Comparison of ENCODE assay signal across 24 cellular contexts in genomic region chr5:147200001-147200400, GRCh38. TPM values are rescaled to one million over a fixed set of nuclear protein-coding genes. Genes with fewer than 3 reads are reported as not detected.
"Had no signal": no experiment of that assay in that cellular context is flagged by ENCODE, and none has a peak within 500 bp of the region (broad histone marks: within the 10 kb centered on the region; RNA-seq: fewer than 3 reads in every experiment).

No MANE protein-coding gene starts in this region.

- H3K36me3 ChIP-seq: ascending aorta had no signal

- ATAC-seq: activated naive CD4-positive, alpha-beta T cell treated with anti-CD3 and anti-CD28 coated beads, Interleukin-2, amount 50 U/mL, for 72 hours; activated naive CD8-positive, alpha-beta T cell treated with anti-CD3 and anti-CD28 coated beads, Interleukin-2, amount 50 U/mL, for 24 hours; activated T-cell treated with anti-CD3 and anti-CD28 coated beads, Interleukin-2, amount 50 U/mL, for 4 hours; T-helper 17 cell had no signal

- H3K27me3 Mint-ChIP-seq: activated B cell treated with CpG ODN at 0.5 μM for 24 hours; activated CD4-positive, alpha-beta memory T cell treated with anti-CD3 and anti-CD28 coated beads for 36 hours; activated CD4-positive, alpha-beta T cell treated with anti-CD3 and anti-CD28 coated beads, Interleukin-2, amount 10 ng/mL, durations not matched to agents 7 days and 5 days had no signal

- H3K27ac Mint-ChIP-seq: activated B cell treated with CpG ODN at 0.5 μM for 24 hours; activated CD4-positive, alpha-beta memory T cell treated with anti-CD3 and anti-CD28 coated beads for 36 hours; activated CD4-positive, alpha-beta T cell treated with anti-CD3 and anti-CD28 coated beads, Interleukin-2, amount 10 ng/mL, durations not matched to agents 7 days and 5 days; activated naive CD4-positive, alpha-beta T cell treated with anti-CD3 and anti-CD28 coated beads, Interleukin-2, amount 50 U/mL, for 72 hours; activated naive CD8-positive, alpha-beta T cell treated with anti-CD3 and anti-CD28 coated beads, Interleukin-2, amount 50 U/mL, for 24 hours; brain; T-helper 17 cell had no signal

- H3K36me3 Mint-ChIP-seq: activated CD4-positive, alpha-beta memory T cell treated with anti-CD3 and anti-CD28 coated beads for 36 hours; activated naive CD4-positive, alpha-beta T cell treated with anti-CD3 and anti-CD28 coated beads, Interleukin-2, amount 50 U/mL, for 72 hours; brain had no signal

- H3K9me3 ChIP-seq: ascending aorta had no signal

- H3K27me3 ChIP-seq: ascending aorta had no signal

- H3K4me3 Mint-ChIP-seq: activated B cell treated with CpG ODN at 0.5 μM for 24 hours; activated CD4-positive, alpha-beta memory T cell treated with anti-CD3 and anti-CD28 coated beads for 36 hours; activated CD4-positive, alpha-beta T cell treated with anti-CD3 and anti-CD28 coated beads, Interleukin-2, amount 10 ng/mL, durations not matched to agents 7 days and 5 days; activated naive CD8-positive, alpha-beta T cell treated with anti-CD3 and anti-CD28 coated beads, Interleukin-2, amount 50 U/mL, for 24 hours; activated T-cell treated with anti-CD3 and anti-CD28 coated beads, Interleukin-2, amount 50 U/mL, for 4 hours; brain; T-helper 17 cell had no signal

- H3K27ac ChIP-seq: ascending aorta, PC-9 had no signal

- DNase-seq: activated B cell treated with CpG ODN at 0.5 μM for 24 hours; activated CD4-positive, alpha-beta memory T cell treated with anti-CD3 and anti-CD28 coated beads for 36 hours; activated CD4-positive, alpha-beta T cell treated with anti-CD3 and anti-CD28 coated beads for 1 hour; activated CD4-positive, alpha-beta T cell treated with anti-CD3 and anti-CD28 coated beads, Interleukin-2, amount 10 ng/mL, durations not matched to agents 7 days and 5 days; activated CD8-positive, alpha-beta memory T cell treated with anti-CD3 and anti-CD28 coated beads for 24 hours; activated effector memory CD4-positive, alpha-beta T cell treated with anti-CD3 and anti-CD28 coated beads, Interleukin-2, amount 50 U/mL, for 16 hours; activated naive CD4-positive, alpha-beta T cell treated with Interleukin-2 at 50 U/mL for 16 hours; activated naive CD8-positive, alpha-beta T cell treated with anti-CD3 and anti-CD28 coated beads, Interleukin-2, amount 50 U/mL, for 24 hours; activated T-cell treated with anti-CD3 and anti-CD28 coated beads, Interleukin-2, amount 50 U/mL, for 4 hours; amniotic stem cell; MM.1S; NCI-H1105; NCI-H1436; NCI-H1694 treated with DMSO at 0.1 percent for 48 hours; NCI-H2029 treated with DMSO at 0.1 percent for 48 hours; NCI-H510A treated with DMSO at 0.1 percent for 48 hours; NCI-H69; PC-9; SIG-M5; T-helper 17 cell; T-helper 9 cell had no signal

- H3K4me3 ChIP-seq: ascending aorta, PC-9 had no signal

- H3K4me1 ChIP-seq: ascending aorta had no signal

- H3K4me1 Mint-ChIP-seq: activated B cell treated with CpG ODN at 0.5 μM for 24 hours; activated CD4-positive, alpha-beta T cell treated with anti-CD3 and anti-CD28 coated beads, Interleukin-2, amount 10 ng/mL, durations not matched to agents 7 days and 5 days; activated naive CD8-positive, alpha-beta T cell treated with anti-CD3 and anti-CD28 coated beads, Interleukin-2, amount 50 U/mL, for 24 hours; brain; T-helper 17 cell had no signal

- H3K9me3 Mint-ChIP-seq: activated B cell treated with CpG ODN at 0.5 μM for 24 hours; activated CD4-positive, alpha-beta T cell treated with anti-CD3 and anti-CD28 coated beads, Interleukin-2, amount 10 ng/mL, durations not matched to agents 7 days and 5 days; activated naive CD8-positive, alpha-beta T cell treated with anti-CD3 and anti-CD28 coated beads, Interleukin-2, amount 50 U/mL, for 24 hours; activated T-cell treated with anti-CD3 and anti-CD28 coated beads, Interleukin-2, amount 50 U/mL, for 4 hours had no signal

RNA-seq across cellular contexts. Expression of gene STK32A, which starts 34.8 kb away (rescaled TPM):
- total RNA-seq: activated B cell treated with CpG ODN at 0.5 μM for 24 hours; activated CD4-positive, alpha-beta memory T cell treated with anti-CD3 and anti-CD28 coated beads for 36 hours; activated CD4-positive, alpha-beta T cell treated with anti-CD3 and anti-CD28 coated beads, Interleukin-2, amount 10 ng/mL, durations not matched to agents 7 days and 5 days; activated naive CD4-positive, alpha-beta T cell treated with anti-CD3 and anti-CD28 coated beads, Interleukin-2, amount 50 U/mL, for 72 hours; activated T-cell treated with anti-CD3 and anti-CD28 coated beads, Interleukin-2, amount 50 U/mL, for 4 hours; PC-9; T-helper 17 cell had no signal
